1 cellular context compared by ENCODE assay signal in genomic region chr19:44752816-44753618, GRCh38.
TF ChIP-seq lines count a peak whose summit lies in the region.

No MANE protein-coding gene starts in this region.

TF ChIP-seq in K562, 482 proteins besides CTCF, POLR2A, EP300 and RAD21 (continued from another document and continues in another):
- TF ChIP-seq, protein P1, sequence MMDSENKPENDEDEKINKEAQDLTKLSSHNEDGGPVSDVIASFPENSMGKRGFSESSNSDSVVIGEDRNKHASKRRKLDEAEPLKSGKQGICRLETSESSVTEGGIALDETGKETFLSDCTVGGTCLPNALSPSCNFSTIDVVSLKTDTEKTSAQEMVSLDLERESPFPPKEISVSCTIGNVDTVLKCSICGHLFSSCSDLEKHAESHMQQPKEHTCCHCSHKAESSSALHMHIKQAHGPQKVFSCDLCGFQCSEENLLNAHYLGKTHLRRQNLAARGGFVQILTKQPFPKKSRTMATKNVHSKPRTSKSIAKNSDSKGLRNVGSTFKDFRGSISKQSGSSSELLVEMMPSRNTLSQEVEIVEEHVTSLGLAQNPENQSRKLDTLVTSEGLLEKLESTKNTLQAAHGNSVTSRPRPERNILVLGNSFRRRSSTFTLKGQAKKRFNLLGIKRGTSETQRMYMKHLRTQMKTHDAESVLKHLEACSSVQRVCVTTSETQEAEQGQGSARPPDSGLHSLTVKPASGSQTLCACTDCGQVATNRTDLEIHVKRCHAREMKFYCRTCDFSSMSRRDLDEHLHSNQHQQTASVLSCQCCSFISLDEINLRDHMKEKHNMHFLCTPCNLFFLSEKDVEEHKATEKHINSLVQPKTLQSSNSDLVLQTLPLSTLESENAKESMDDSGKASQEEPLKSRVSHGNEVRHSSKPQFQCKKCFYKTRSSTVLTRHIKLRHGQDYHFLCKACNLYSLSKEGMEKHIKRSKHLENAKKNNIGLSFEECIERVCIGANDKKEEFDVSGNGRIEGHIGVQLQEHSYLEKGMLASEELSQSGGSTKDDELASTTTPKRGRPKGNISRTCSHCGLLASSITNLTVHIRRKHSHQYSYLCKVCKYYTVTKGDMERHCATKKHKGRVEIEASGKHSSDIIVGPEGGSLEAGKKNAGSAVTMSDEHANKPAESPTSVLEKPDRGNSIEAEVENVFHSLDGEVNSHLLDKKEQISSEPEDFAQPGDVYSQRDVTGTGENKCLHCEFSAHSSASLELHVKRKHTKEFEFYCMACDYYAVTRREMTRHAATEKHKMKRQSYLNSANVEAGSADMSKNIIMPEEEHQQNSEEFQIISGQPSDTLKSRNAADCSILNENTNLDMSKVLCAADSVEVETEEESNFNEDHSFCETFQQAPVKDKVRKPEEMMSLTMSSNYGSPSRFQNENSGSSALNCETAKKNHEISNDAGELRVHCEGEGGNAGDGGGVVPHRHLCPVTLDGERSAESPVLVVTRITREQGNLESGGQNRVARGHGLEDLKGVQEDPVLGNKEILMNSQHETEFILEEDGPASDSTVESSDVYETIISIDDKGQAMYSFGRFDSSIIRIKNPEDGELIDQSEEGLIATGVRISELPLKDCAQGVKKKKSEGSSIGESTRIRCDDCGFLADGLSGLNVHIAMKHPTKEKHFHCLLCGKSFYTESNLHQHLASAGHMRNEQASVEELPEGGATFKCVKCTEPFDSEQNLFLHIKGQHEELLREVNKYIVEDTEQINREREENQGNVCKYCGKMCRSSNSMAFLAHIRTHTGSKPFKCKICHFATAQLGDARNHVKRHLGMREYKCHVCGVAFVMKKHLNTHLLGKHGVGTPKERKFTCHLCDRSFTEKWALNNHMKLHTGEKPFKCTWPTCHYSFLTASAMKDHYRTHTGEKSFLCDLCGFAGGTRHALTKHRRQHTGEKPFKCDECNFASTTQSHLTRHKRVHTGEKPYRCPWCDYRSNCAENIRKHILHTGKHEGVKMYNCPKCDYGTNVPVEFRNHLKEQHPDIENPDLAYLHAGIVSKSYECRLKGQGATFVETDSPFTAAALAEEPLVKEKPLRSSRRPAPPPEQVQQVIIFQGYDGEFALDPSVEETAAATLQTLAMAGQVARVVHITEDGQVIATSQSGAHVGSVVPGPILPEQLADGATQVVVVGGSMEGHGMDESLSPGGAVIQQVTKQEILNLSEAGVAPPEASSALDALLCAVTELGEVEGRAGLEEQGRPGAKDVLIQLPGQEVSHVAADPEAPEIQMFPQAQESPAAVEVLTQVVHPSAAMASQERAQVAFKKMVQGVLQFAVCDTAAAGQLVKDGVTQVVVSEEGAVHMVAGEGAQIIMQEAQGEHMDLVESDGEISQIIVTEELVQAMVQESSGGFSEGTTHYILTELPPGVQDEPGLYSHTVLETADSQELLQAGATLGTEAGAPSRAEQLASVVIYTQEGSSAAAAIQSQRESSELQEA (IDR thresholded peaks at IDR 0.05; ENCODE audit: low read depth), result no peak
- TF ChIP-seq ZNF507 (tag; conservative IDR thresholded peaks at IDR 0.05) (no peak), TFE3 (CRISPR knock-in tag; IDR thresholded peaks at IDR 0.05) (no peak), PTRF (tag; IDR thresholded peaks at IDR 0.05) (no peak), TEAD1 (CRISPR knock-in tag; IDR thresholded peaks at IDR 0.05) (peak in 1 of 2 experiments; percentile 55; a peak in 1 of 4 replicates), ZNF766 (CRISPR knock-in tag; conservative IDR thresholded peaks at IDR 0.05) (peak; percentile 63; the same call in 1 of the 2 replicates), MYNN (IDR thresholded peaks at IDR 0.05) (peak; percentile 99), MYNN (CRISPR knock-in tag; IDR thresholded peaks at IDR 0.05) (no peak), SAP30 (IDR thresholded peaks at IDR 0.05; ENCODE audit: borderline replicate concordance, insufficient read depth, low read depth, low read length, poor library complexity, severe bottlenecking) (no peak), MYC (IDR thresholded peaks at IDR 0.05; ENCODE audit: low read depth, low read length) (peak; percentile 65), MYC (CRISPR knock-in tag; IDR thresholded peaks at IDR 0.05; ENCODE audit: borderline replicate concordance, low read depth) (no peak), ZNF518B (CRISPR knock-in tag; IDR thresholded peaks at IDR 0.05) (no peak), NFE2L1 (tag; IDR thresholded peaks at IDR 0.05; ENCODE audit: borderline replicate concordance, low read depth) (no peak), IFI16 (CRISPR knock-in tag; IDR thresholded peaks at IDR 0.05) (no peak), NRF1 (conservative IDR thresholded peaks at IDR 0.05 in 1 of 2, IDR thresholded peaks at IDR 0.05 in 1 of 2) (peak; percentile 24 to 40; a peak in 3 of 4 replicates), ZBTB34 (CRISPR knock-in tag; IDR thresholded peaks at IDR 0.05) (no peak), ZNF217 (CRISPR knock-in tag; IDR thresholded peaks at IDR 0.05) (no peak), FOXA1 (IDR thresholded peaks at IDR 0.05; ENCODE audit: borderline replicate concordance) (no peak), NCOA2 (IDR thresholded peaks at IDR 0.05; ENCODE audit: partially characterized antibody in 2 of 2) (no peak), HDGF (IDR thresholded peaks at IDR 0.05) (no peak; the same call in 1 of the 2 replicates), HCFC1 (IDR thresholded peaks at IDR 0.05; ENCODE audit: low read depth, low read length) (no peak; the same call in 1 of the 2 replicates), STAT5B (CRISPR knock-in tag; IDR thresholded peaks at IDR 0.05) (no peak), RERE (CRISPR knock-in tag; IDR thresholded peaks at IDR 0.05; ENCODE audit: borderline replicate concordance) (no peak), ZBED1 (IDR thresholded peaks at IDR 0.05) (peak; percentile 93), HMG20B (CRISPR knock-in tag; IDR thresholded peaks at IDR 0.05) (no peak), ZNF785 (CRISPR knock-in tag; IDR thresholded peaks at IDR 0.05) (no peak), FOXM1 (IDR thresholded peaks at IDR 0.05; ENCODE audit: low read depth) (peak; percentile 66; the same call in 1 of the 2 replicates), FOXM1 (CRISPR knock-in tag; IDR thresholded peaks at IDR 0.05; ENCODE audit: low read depth) (no peak), RCOR1 (IDR thresholded peaks at IDR 0.05; ENCODE audit: borderline replicate concordance in 1 of 2, low read depth in 2 of 2, low read length in 2 of 2) (peak; percentile 88 to 99), TCF7L2 (IDR thresholded peaks at IDR 0.05; ENCODE audit: low read depth, low read length) (no peak), NFIC (IDR thresholded peaks at IDR 0.05) (peak; percentile 87)
- TF ChIP-seq, protein P2, sequence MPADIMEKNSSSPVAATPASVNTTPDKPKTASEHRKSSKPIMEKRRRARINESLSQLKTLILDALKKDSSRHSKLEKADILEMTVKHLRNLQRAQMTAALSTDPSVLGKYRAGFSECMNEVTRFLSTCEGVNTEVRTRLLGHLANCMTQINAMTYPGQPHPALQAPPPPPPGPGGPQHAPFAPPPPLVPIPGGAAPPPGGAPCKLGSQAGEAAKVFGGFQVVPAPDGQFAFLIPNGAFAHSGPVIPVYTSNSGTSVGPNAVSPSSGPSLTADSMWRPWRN (IDR thresholded peaks at IDR 0.05; ENCODE audit: low read depth), result peak; percentile 89
- TF ChIP-seq, protein P3, sequence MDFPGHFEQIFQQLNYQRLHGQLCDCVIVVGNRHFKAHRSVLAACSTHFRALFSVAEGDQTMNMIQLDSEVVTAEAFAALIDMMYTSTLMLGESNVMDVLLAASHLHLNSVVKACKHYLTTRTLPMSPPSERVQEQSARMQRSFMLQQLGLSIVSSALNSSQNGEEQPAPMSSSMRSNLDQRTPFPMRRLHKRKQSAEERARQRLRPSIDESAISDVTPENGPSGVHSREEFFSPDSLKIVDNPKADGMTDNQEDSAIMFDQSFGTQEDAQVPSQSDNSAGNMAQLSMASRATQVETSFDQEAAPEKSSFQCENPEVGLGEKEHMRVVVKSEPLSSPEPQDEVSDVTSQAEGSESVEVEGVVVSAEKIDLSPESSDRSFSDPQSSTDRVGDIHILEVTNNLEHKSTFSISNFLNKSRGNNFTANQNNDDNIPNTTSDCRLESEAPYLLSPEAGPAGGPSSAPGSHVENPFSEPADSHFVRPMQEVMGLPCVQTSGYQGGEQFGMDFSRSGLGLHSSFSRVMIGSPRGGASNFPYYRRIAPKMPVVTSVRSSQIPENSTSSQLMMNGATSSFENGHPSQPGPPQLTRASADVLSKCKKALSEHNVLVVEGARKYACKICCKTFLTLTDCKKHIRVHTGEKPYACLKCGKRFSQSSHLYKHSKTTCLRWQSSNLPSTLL (IDR thresholded peaks at IDR 0.05), result no peak
- TF ChIP-seq, protein P4, sequence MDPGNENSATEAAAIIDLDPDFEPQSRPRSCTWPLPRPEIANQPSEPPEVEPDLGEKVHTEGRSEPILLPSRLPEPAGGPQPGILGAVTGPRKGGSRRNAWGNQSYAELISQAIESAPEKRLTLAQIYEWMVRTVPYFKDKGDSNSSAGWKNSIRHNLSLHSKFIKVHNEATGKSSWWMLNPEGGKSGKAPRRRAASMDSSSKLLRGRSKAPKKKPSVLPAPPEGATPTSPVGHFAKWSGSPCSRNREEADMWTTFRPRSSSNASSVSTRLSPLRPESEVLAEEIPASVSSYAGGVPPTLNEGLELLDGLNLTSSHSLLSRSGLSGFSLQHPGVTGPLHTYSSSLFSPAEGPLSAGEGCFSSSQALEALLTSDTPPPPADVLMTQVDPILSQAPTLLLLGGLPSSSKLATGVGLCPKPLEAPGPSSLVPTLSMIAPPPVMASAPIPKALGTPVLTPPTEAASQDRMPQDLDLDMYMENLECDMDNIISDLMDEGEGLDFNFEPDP (CRISPR knock-in tag; IDR thresholded peaks at IDR 0.05), result no peak
